13 cellular contexts compared by ENCODE assay signal in the genomic region with DNA sequence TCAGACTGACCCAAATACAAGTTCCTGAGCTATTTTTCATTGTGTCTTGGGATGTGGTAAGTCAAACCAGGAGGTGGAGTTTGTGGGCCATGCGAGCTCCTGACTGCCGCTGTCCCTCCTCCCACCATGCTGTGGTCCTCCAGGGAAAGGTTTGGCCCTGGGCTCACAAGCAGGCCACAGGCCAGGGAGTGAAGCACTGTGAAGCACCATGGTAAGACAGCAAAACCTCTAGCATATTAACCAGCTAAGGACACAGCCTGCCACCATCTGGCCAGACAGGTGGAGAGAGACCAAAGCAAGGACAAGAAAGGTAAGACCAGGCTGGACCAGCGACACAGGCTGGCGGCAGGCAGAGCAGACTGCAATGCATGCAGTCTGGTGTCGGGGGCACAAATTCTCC. TPM values are rescaled to one million over a fixed set of nuclear protein-coding genes. Genes with fewer than 3 reads are reported as not detected.
DNase-seq lines count a peak whose midpoint lies in the region; ATAC-seq and TF ChIP-seq lines count a peak whose summit lies in the region.
"Had no signal": no experiment of that assay in that cellular context is flagged by ENCODE, and none has a peak within 500 bp of the region (broad histone marks: within the 10 kb centered on the region; RNA-seq: fewer than 3 reads in every experiment).

No MANE protein-coding gene starts in this region.

- DNase-seq in activated naive CD4-positive, alpha-beta T cell (lab: John Stamatoyannopoulos, UW) = no peak
- DNase-seq in RPMI8226 (peak; percentile 45), epithelial cell of proximal tubule (ENCODE audit: low read depth) (no peak), sciatic nerve (ENCODE audit: low spot score) (no peak), foreskin fibroblast (no peak), psoas muscle (no peak)
- no peak for DNase-seq in stimulated activated CD4-positive, alpha-beta T cell treated with anti-CD3 and anti-CD28 coated beads, Interleukin-15, amount 100 ng/mL, for 24 hours
- DNase-seq: H9, KG1, NCI-H226 had no signal

- H3K27ac ChIP-seq in psoas muscle = no peak overlapping the region

- peaks cover 10% of the 10 kb centered on the region for H3K36me3 Mint-ChIP-seq in activated naive CD4-positive, alpha-beta T cell treated with anti-CD3 and anti-CD28 coated beads, Interleukin-2, amount 50 U/mL, for 24 hours

- H3K4me3 Mint-ChIP-seq in activated naive CD4-positive, alpha-beta T cell treated with anti-CD3 and anti-CD28 coated beads, Interleukin-2, amount 50 U/mL, for 24 hours = peak overlapping the region; percentile 36
- H3K4me3 Mint-ChIP-seq: H9, type B pancreatic cell had no signal

- no peaks in the 10 kb centered on the region for H3K9me3 Mint-ChIP-seq in activated naive CD4-positive, alpha-beta T cell treated with anti-CD3 and anti-CD28 coated beads, Interleukin-2, amount 50 U/mL, for 24 hours
- H3K9me3 Mint-ChIP-seq: H9, type B pancreatic cell had no signal

- WGBS in psoas muscle, 3 donors = 81 to 93% (median 90%) methylated on average over 5 of the region's 5 CpGs

- no peaks in the 10 kb centered on the region for H3K4me1 ChIP-seq in psoas muscle

- peaks cover 0 to 2% of the 10 kb centered on the region in 2 donors for H3K36me3 ChIP-seq in psoas muscle (ENCODE audit: insufficient read depth in 1 of 2, low read depth in 1 of 2)

- no peaks in the 10 kb centered on the region for H3K27me3 Mint-ChIP-seq in activated naive CD4-positive, alpha-beta T cell treated with anti-CD3 and anti-CD28 coated beads, Interleukin-2, amount 50 U/mL, for 24 hours
- H3K27me3 Mint-ChIP-seq: type B pancreatic cell had no signal

- H3K4me1 Mint-ChIP-seq in activated naive CD4-positive, alpha-beta T cell treated with anti-CD3 and anti-CD28 coated beads, Interleukin-2, amount 50 U/mL, for 24 hours = peaks cover 85% of the 10 kb centered on the region
- H3K4me1 Mint-ChIP-seq: H9 had no signal

- H3K4me3 ChIP-seq in epithelial cell of proximal tubule (ENCODE audit: low read depth, low read length) (no peak overlapping the region), foreskin fibroblast (ENCODE audit: low read depth in 1 of 2, low read length in 2 of 2) (no peak overlapping the region), psoas muscle (no peak overlapping the region)

- H3K9me3 ChIP-seq in psoas muscle = no peaks in the 10 kb centered on the region

- intact Hi-C loops in sciatic nerve (cut with DNase I) (no loop called here), psoas muscle (cut with DNase I) (loop anchor here in 1 of 2 donors (10.0 kb wide), 1 partner anchor 52 kb away; no protein-coding TSS in a partner anchor)

- no peaks in the 10 kb centered on the region for H3K27me3 ChIP-seq in psoas muscle (ENCODE audit: insufficient read depth in 3 of 3, low read length in 2 of 3)

- TF ChIP-seq CTCF in epithelial cell of proximal tubule (conservative IDR thresholded peaks at IDR 0.05; ENCODE audit: low read depth, low read length) = peak; percentile 8
- no peak for TF ChIP-seq CTCF in foreskin fibroblast (IDR thresholded peaks at IDR 0.05; ENCODE audit: low read depth, low read length)
- TF ChIP-seq CTCF in psoas muscle (IDR thresholded peaks at IDR 0.05) = no peak

- ATAC-seq in sciatic nerve (peak; percentile 64), psoas muscle (no peak)

- H3K27ac Mint-ChIP-seq in activated naive CD4-positive, alpha-beta T cell treated with anti-CD3 and anti-CD28 coated beads, Interleukin-2, amount 50 U/mL, for 24 hours = peak overlapping the region; percentile 51
- H3K27ac Mint-ChIP-seq: type B pancreatic cell had no signal

RNA-seq across cellular contexts. Expression of gene RAB43, which starts 15.3 kb away (rescaled TPM):
- total RNA-seq in epithelial cell of proximal tubule (14.5 and 22.4 TPM in 2 replicates), sciatic nerve (17.9 TPM), psoas muscle (1 to 10 TPM; 1.6 to 5.1 (median 2.6) TPM)
- polyA plus RNA-seq in psoas muscle = 1 to 10 TPM in 2 of 3 donors, under 1 TPM in 1; 0.62 to 1.3 (median 1.2) TPM

RNA-seq across cellular contexts. Expression of gene GP9, which starts 45.7 kb away (rescaled TPM):
- total RNA-seq in epithelial cell of proximal tubule (not detected in 2 replicates), sciatic nerve (0.53 TPM), psoas muscle (not detected)
- polyA plus RNA-seq in psoas muscle = under 1 TPM; 0.04 to 0.21 (median 0.09) TPM
- total RNA-seq: H9 had no signal
- polyA plus RNA-seq: BJ had no signal

RNA-seq across cellular contexts. Expression of gene ISY1, which starts 54.5 kb away (rescaled TPM):
- total RNA-seq in epithelial cell of proximal tubule (7.8 and 33.1 TPM in 2 replicates), sciatic nerve (31.9 TPM), psoas muscle (10 to 100 TPM; 25.9 to 39.3 (median 31.7) TPM)
- 10 to 100 TPM; 27.6 to 56.0 (median 42.8) TPM for polyA plus RNA-seq in psoas muscle
